7 cellular contexts compared by ENCODE assay signal in genomic region chr17:46559155-46559554, GRCh38. TPM values are rescaled to one million over a fixed set of nuclear protein-coding genes. Genes with fewer than 3 reads are reported as not detected.
DNase-seq lines count a peak whose midpoint lies in the region; ATAC-seq and TF ChIP-seq lines count a peak whose summit lies in the region.
"Not testable (repeated sequence)": the region's sequence is repeated elsewhere in the genome, so short reads cannot be mapped to it uniquely, and the experiment has no call there.

No MANE protein-coding gene starts in this region.

- intact Hi-C loops in CD8-positive, alpha-beta T cell (cut with DNase I, micrococcal nuclease); Panc1 (cut with micrococcal nuclease; ENCODE audit: unreplicated experiment); activated B cell treated with CpG ODN at 0.5 μM for 24 hours (cut with micrococcal nuclease); left colon (cut with DNase I, micrococcal nuclease); mucosa of descending colon (cut with DNase I, micrococcal nuclease): not testable (repeated sequence)

- ATAC-seq in CD8-positive, alpha-beta T cell, result peak; percentile 38
- ATAC-seq in Panc1 (0 out of 2 replicates have a peak, but pooled peaks have one; percentile 64), activated B cell treated with CpG ODN at 0.5 μM for 24 hours (ENCODE audit: low read depth) (peak; percentile 40), left colon (peak; percentile 69), mucosa of descending colon (peak; percentile 50)
- ATAC-seq in effector memory CD8-positive, alpha-beta T cell (replicated peaks), result peak; percentile 33
- ATAC-seq in stimulated activated naive CD8-positive, alpha-beta T cell treated with anti-CD3 and anti-CD28 coated beads, Interleukin-15, amount 100 ng/mL, for 72 hours, result peak; percentile 58

- POLR2A ChIA-PET in CD8-positive, alpha-beta T cell (lab: Charles Lee); Panc1 (lab: Charles Lee); activated B cell treated with CpG ODN at 0.5 μM for 24 hours (lab: Charles Lee): not testable (repeated sequence)

- H3K27ac ChIP-seq in CD8-positive, alpha-beta T cell (ENCODE audit: low read depth, low read length); Panc1 (ENCODE audit: low read length): not testable (repeated sequence)

- not testable (repeated sequence) for H3K36me3 ChIP-seq in CD8-positive, alpha-beta T cell (ENCODE audit: insufficient read depth, low read length); Panc1 (ENCODE audit: control insufficient read depth, insufficient read depth, low read length); mucosa of descending colon (ENCODE audit: low read depth)

- in situ Hi-C loops in Panc1 (cut with HindIII; ENCODE audit: low pct_unique_long_range_greater_than_20kb, low sequenced_read_pairs), result not testable (repeated sequence)

- H3K4me1 Mint-ChIP-seq in CD8-positive, alpha-beta T cell (ENCODE audit: low read depth); activated B cell treated with CpG ODN at 0.5 μM for 24 hours; effector memory CD8-positive, alpha-beta T cell (ENCODE audit: low read depth in 2 of 2); stimulated activated naive CD8-positive, alpha-beta T cell treated with anti-CD3 and anti-CD28 coated beads, Interleukin-15, amount 100 ng/mL, for 72 hours: not testable (repeated sequence)

- H3K9me3 ChIP-seq in CD8-positive, alpha-beta T cell (ENCODE audit: low read length); Panc1 (ENCODE audit: control insufficient read depth, insufficient read depth, low read depth, low read length); mucosa of descending colon: not testable (repeated sequence)

- H3K9me3 Mint-ChIP-seq in CD8-positive, alpha-beta T cell; activated B cell treated with CpG ODN at 0.5 μM for 24 hours; effector memory CD8-positive, alpha-beta T cell; stimulated activated naive CD8-positive, alpha-beta T cell treated with anti-CD3 and anti-CD28 coated beads, Interleukin-15, amount 100 ng/mL, for 72 hours: not testable (repeated sequence)

- H3K27me3 Mint-ChIP-seq in CD8-positive, alpha-beta T cell (ENCODE audit: low read depth); activated B cell treated with CpG ODN at 0.5 μM for 24 hours; effector memory CD8-positive, alpha-beta T cell; stimulated activated naive CD8-positive, alpha-beta T cell treated with anti-CD3 and anti-CD28 coated beads, Interleukin-15, amount 100 ng/mL, for 72 hours: not testable (repeated sequence)

- not testable (repeated sequence) for DNase-seq in CD8-positive, alpha-beta T cell; Panc1 (ENCODE audit: low read depth, low spot score); activated B cell treated with CpG ODN at 0.5 μM for 24 hours; effector memory CD8-positive, alpha-beta T cell; left colon; mucosa of descending colon; stimulated activated naive CD8-positive, alpha-beta T cell treated with anti-CD3 and anti-CD28 coated beads, Interleukin-15, amount 100 ng/mL, for 72 hours

- H3K4me1 ChIP-seq in CD8-positive, alpha-beta T cell (ENCODE audit: insufficient read depth, low read length); Panc1 (ENCODE audit: control insufficient read depth, insufficient read depth, low read length); mucosa of descending colon (ENCODE audit: low read depth): not testable (repeated sequence)

- BruUV-seq in Panc1 (replicated peaks; lab: Mats Ljungman, UMichigan), result not testable (repeated sequence)

- not testable (repeated sequence) for H3K4me3 Mint-ChIP-seq in CD8-positive, alpha-beta T cell; activated B cell treated with CpG ODN at 0.5 μM for 24 hours; effector memory CD8-positive, alpha-beta T cell; stimulated activated naive CD8-positive, alpha-beta T cell treated with anti-CD3 and anti-CD28 coated beads, Interleukin-15, amount 100 ng/mL, for 72 hours

- H3K36me3 Mint-ChIP-seq in CD8-positive, alpha-beta T cell; activated B cell treated with CpG ODN at 0.5 μM for 24 hours (ENCODE audit: low read depth); effector memory CD8-positive, alpha-beta T cell (ENCODE audit: insufficient read depth): not testable (repeated sequence)

- not testable (repeated sequence) for H3K27me3 ChIP-seq in CD8-positive, alpha-beta T cell (ENCODE audit: insufficient read depth, low read length); Panc1 (ENCODE audit: control insufficient read depth, insufficient read depth, low read length)

- TF ChIP-seq CTCF in CD8-positive, alpha-beta T cell (IDR thresholded peaks at IDR 0.05); Panc1 (IDR thresholded peaks at IDR 0.05); activated B cell treated with CpG ODN at 0.5 μM for 24 hours (IDR thresholded peaks at IDR 0.05); mucosa of descending colon (IDR thresholded peaks at IDR 0.05): not testable (repeated sequence)

- CTCF ChIA-PET in CD8-positive, alpha-beta T cell (lab: Charles Lee); Panc1 (lab: Charles Lee); activated B cell treated with CpG ODN at 0.5 μM for 24 hours (lab: Charles Lee): not testable (repeated sequence)

- H3K27ac Mint-ChIP-seq in CD8-positive, alpha-beta T cell; activated B cell treated with CpG ODN at 0.5 μM for 24 hours; effector memory CD8-positive, alpha-beta T cell; stimulated activated naive CD8-positive, alpha-beta T cell treated with anti-CD3 and anti-CD28 coated beads, Interleukin-15, amount 100 ng/mL, for 72 hours: not testable (repeated sequence)

- H3K4me3 ChIP-seq in CD8-positive, alpha-beta T cell (ENCODE audit: low read depth, low read length); Panc1 (ENCODE audit: low read depth in 2 of 2, low read length in 2 of 2); mucosa of descending colon: not testable (repeated sequence)

RNA-seq across cellular contexts. Expression of gene ARL17A, which starts 20.3 kb away (rescaled TPM):
- 10 to 100 TPM; 17.9 to 20.4 TPM for total RNA-seq in CD8-positive, alpha-beta T cell
- total RNA-seq in Panc1 (2021; ENCODE audit: unreplicated experiment) (12.5 TPM), activated B cell treated with CpG ODN at 0.5 μM for 24 hours (40.0 and 57.2 TPM in 2 replicates), left colon (10 to 100 TPM; 10.4 to 11.2 TPM), mucosa of descending colon (10 to 100 TPM; 22.5 to 29.0 (median 24.1) TPM)
- 7.0 TPM for polyA plus RNA-seq in Panc1 (2012; ENCODE audit: insufficient read length)

RNA-seq across cellular contexts. Expression of gene NSF, which starts 31.3 kb away (rescaled TPM):
- total RNA-seq in CD8-positive, alpha-beta T cell, result 10 to 100 TPM; 23.0 to 24.4 TPM
- 56.5 TPM for total RNA-seq in Panc1 (2021; ENCODE audit: unreplicated experiment)
- polyA plus RNA-seq in Panc1 (2012; ENCODE audit: insufficient read length), result 31.0 TPM
- total RNA-seq in activated B cell treated with CpG ODN at 0.5 μM for 24 hours, result 107 and 117 TPM in 2 replicates
- total RNA-seq in left colon, result 10 to 100 TPM; 72.8 to 79.3 TPM
- 10 to 100 TPM; 68.5 to 95.4 (median 69.3) TPM for total RNA-seq in mucosa of descending colon

RNA-seq across cellular contexts. Expression of gene LRRC37A2, which starts 46.9 kb away (rescaled TPM):
- 10 to 100 TPM; 12.5 to 14.1 TPM for total RNA-seq in CD8-positive, alpha-beta T cell
- total RNA-seq in Panc1 (2021; ENCODE audit: unreplicated experiment) (8.1 TPM), activated B cell treated with CpG ODN at 0.5 μM for 24 hours (23.5 and 31.2 TPM in 2 replicates), left colon (10 to 100 TPM; 12.0 to 15.2 TPM), mucosa of descending colon (10 to 100 TPM; 14.0 to 24.8 (median 17.8) TPM)
- 8.2 TPM for polyA plus RNA-seq in Panc1 (2012; ENCODE audit: insufficient read length)
